Comparison of ENCODE assay signal across 8 cellular contexts in the genomic region with DNA sequence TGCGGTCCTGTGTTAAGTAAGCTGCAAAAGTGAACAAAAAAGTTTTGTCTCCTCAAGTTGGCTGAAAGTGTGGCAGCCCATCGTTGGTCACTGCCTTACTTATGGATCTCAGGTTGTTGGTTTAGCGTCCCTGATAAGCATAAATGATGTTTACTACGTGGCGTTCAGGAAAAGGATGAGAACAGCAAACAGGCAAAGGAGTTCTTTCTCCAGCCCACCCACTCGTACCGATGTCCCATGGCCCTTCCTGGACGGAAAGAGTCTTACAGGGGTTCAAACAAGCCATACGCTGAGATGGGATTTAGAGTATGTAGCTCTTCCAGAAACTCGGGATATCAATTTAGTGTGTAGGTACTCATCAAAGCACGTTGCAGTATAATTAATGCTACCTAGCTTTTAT. TPM values are rescaled to one million over a fixed set of nuclear protein-coding genes. Genes with fewer than 3 reads are reported as not detected.
DNase-seq lines count a peak whose midpoint lies in the region; ATAC-seq and TF ChIP-seq lines count a peak whose summit lies in the region.

No MANE protein-coding gene starts in this region.

- no peaks in the 10 kb centered on the region for H4K20me1 ChIP-seq in H9 (ENCODE audit: control insufficient read depth, insufficient read depth, insufficient read length)
- no peaks in the 10 kb centered on the region for H4K20me1 ChIP-seq in fibroblast of lung (ENCODE audit: control insufficient read depth, extremely low read depth, insufficient read depth, low read length)
- H4K20me1 ChIP-seq in smooth muscle cell (ENCODE audit: low read depth): no peaks in the 10 kb centered on the region

- H3K27me3 Mint-ChIP-seq in H9 (ENCODE audit: low read depth): no peaks in the 10 kb centered on the region; the same call in none of the 2 replicates

- no peaks in the 10 kb centered on the region for H3F3A ChIP-seq in smooth muscle cell (ENCODE audit: low read depth)

- H3K36me3 ChIP-seq in RWPE2 (ENCODE audit: low read depth) (0 out of 2 replicates have a peak, but pooled peaks cover 11% of the 10 kb centered on the region), fibroblast of lung (ENCODE audit: control insufficient read depth, insufficient read depth, low read length) (no peaks in the 10 kb centered on the region), smooth muscle cell (ENCODE audit: low read depth) (no peaks in the 10 kb centered on the region)

- no peak overlapping the region for H2BK5ac ChIP-seq in H9 (ENCODE audit: insufficient read length, low read length)

- H3K56ac ChIP-seq in H9 (ENCODE audit: insufficient read length, low read depth, low read length): no peak overlapping the region

- H3K14ac ChIP-seq in H9 (ENCODE audit: insufficient read depth, low read length): no peak overlapping the region

- H4K5ac ChIP-seq in H9 (ENCODE audit: insufficient read length, low read depth, low read length): no peak overlapping the region

- H3K4me3 ChIP-seq in RWPE2 (ENCODE audit: severe bottlenecking) (peak overlapping the region; percentile 76), fibroblast of lung (replicated peaks in 1 of 4; ENCODE audit: control extremely low read depth in 1 of 4, insufficient read depth in 1 of 4, low read depth in 3 of 4, low read length in 4 of 4) (peak overlapping the region in 2 of 4 experiments; percentile 41 to 83), smooth muscle cell (peak overlapping the region; percentile 87)

- H3K9ac ChIP-seq in H9 (ENCODE audit: extremely low read depth, insufficient read length, low read length): no peak overlapping the region
- no peak overlapping the region for H3K9ac ChIP-seq in fibroblast of lung (ENCODE audit: insufficient read depth, low read length)
- no peak overlapping the region for H3K9ac ChIP-seq in smooth muscle cell (ENCODE audit: low read depth)

- H2BK120ac ChIP-seq in H9 (ENCODE audit: low read depth, low read length, poor library complexity, severe bottlenecking): no peak overlapping the region

- no peak overlapping the region for H2BK12ac ChIP-seq in H9 (ENCODE audit: insufficient read length, low read depth, low read length)

- H2AFZ ChIP-seq in H9 (ENCODE audit: low read length) (peak overlapping the region; percentile 53), fibroblast of lung (ENCODE audit: low read length) (peak overlapping the region; percentile 93), smooth muscle cell (ENCODE audit: low read depth) (peak overlapping the region; percentile 100)

- H3K4me1 Mint-ChIP-seq in H9: peaks cover 22 to 25% of the 10 kb centered on the region in 2 experiments

- no peak for DNase-seq in H9
- no peak for DNase-seq in RWPE2 (ENCODE audit: low spot score)
- no peak for DNase-seq in fibroblast of lung (ENCODE audit: low read depth in 2 of 2)
- DNase-seq in smooth muscle cell (lab: John Stamatoyannopoulos, UW; ENCODE audit: unreplicated experiment): no peak
- DNase-seq in NCI-H2196 (lab: John Stamatoyannopoulos, UW; ENCODE audit: unreplicated experiment): no peak
- DNase-seq in UCSD-AML1 (lab: John Stamatoyannopoulos, UW; ENCODE audit: unreplicated experiment): no peak

- H3K4ac ChIP-seq in H9 (ENCODE audit: low read depth, low read length): no peak overlapping the region

- H2BK20ac ChIP-seq in H9 (ENCODE audit: low read depth, low read length, poor library complexity, severe bottlenecking): no peak overlapping the region

- H3K9me3 Mint-ChIP-seq in H9: peaks cover 5 to 11% of the 10 kb centered on the region in 2 experiments; a peak in 4 of 5 replicates

- H3K27ac Mint-ChIP-seq in H9: peak overlapping the region in 1 of 3 experiments; percentile 78; a peak in 1 of 7 replicates

- no peak overlapping the region for H3T11ph ChIP-seq in H9 (ENCODE audit: low read length)

- H3K4me3 Mint-ChIP-seq in H9: peak overlapping the region; percentile 82 to 94

- no peaks in the 10 kb centered on the region for H3K79me1 ChIP-seq in H9 (ENCODE audit: insufficient read depth, low read depth, low read length, poor library complexity, severe bottlenecking)

- H3K27me3 ChIP-seq in H9 (ENCODE audit: insufficient read depth, low read length) (no peaks in the 10 kb centered on the region), RWPE2 (ENCODE audit: insufficient read depth, poor library complexity, severe bottlenecking) (no peaks in the 10 kb centered on the region), fibroblast of lung (ENCODE audit: control insufficient read depth, insufficient read depth, low read length) (no peaks in the 10 kb centered on the region), smooth muscle cell (ENCODE audit: low read depth) (no peaks in the 10 kb centered on the region)

- ATAC-seq in RWPE2 (ENCODE audit: low read depth): no peak; the same call in 2 of the 3 replicates
- ATAC-seq in GM21447 (IDR thresholded peaks at IDR 0.05; ENCODE audit: unreplicated experiment): no peak
- ATAC-seq in GM18873 (IDR thresholded peaks at IDR 0.05; ENCODE audit: low FRiP score, unreplicated experiment): no peak

- H3K4me2 ChIP-seq in H9 (ENCODE audit: insufficient read depth, insufficient read length, low read length): peak overlapping the region; percentile 35
- peak overlapping the region; percentile 62 for H3K4me2 ChIP-seq in fibroblast of lung (ENCODE audit: extremely low read depth, insufficient read depth, low read length)
- peak overlapping the region; percentile 98 for H3K4me2 ChIP-seq in smooth muscle cell

- H3K9me3 ChIP-seq in H9 (ENCODE audit: control insufficient read depth, low read depth, low read length) (no peaks in the 10 kb centered on the region), RWPE2 (ENCODE audit: severe bottlenecking) (no peaks in the 10 kb centered on the region), fibroblast of lung (ENCODE audit: control insufficient read depth, insufficient read depth, low read depth, low read length) (no peaks in the 10 kb centered on the region), smooth muscle cell (replicated peaks; ENCODE audit: low read depth) (no peaks in the 10 kb centered on the region)

- H4K91ac ChIP-seq in H9 (ENCODE audit: insufficient read length, low read depth, low read length): no peak overlapping the region

- TF ChIP-seq CTCF in H9 (conservative IDR thresholded peaks at IDR 0.05): no peak
- TF ChIP-seq CTCF in RWPE2 (IDR thresholded peaks at IDR 0.05; ENCODE audit: poor library complexity, severe bottlenecking): no peak
- TF ChIP-seq CTCF in fibroblast of lung (conservative IDR thresholded peaks at IDR 0.05 in 1 of 2, IDR thresholded peaks at IDR 0.05 in 1 of 2; ENCODE audit: low read depth in 1 of 2, low read length in 2 of 2): no peak
- no peak for TF ChIP-seq CTCF in smooth muscle cell (IDR thresholded peaks at IDR 0.05; ENCODE audit: borderline replicate concordance, insufficient read depth, poor library complexity, severe bottlenecking)

- H3K36me3 Mint-ChIP-seq in H9 (ENCODE audit: insufficient read depth in 1 of 3, low read depth in 3 of 3): peaks cover 9 to 25% (median 10%) of the 10 kb centered on the region in 3 experiments; a peak in 6 of 7 replicates

- H2BK15ac ChIP-seq in H9 (ENCODE audit: low read depth, low read length): no peak overlapping the region

- H3K4me1 ChIP-seq in H9 (ENCODE audit: insufficient read depth, low read length) (peaks cover 8% of the 10 kb centered on the region), RWPE2 (ENCODE audit: insufficient read depth, poor library complexity, severe bottlenecking) (peaks cover 10% of the 10 kb centered on the region), fibroblast of lung (ENCODE audit: control insufficient read depth, extremely low read depth, insufficient read depth, low read length) (peaks cover 4% of the 10 kb centered on the region), smooth muscle cell (ENCODE audit: low read depth) (peaks cover 4% of the 10 kb centered on the region)

- H3K18ac ChIP-seq in H9 (ENCODE audit: insufficient read length, low read depth, low read length): no peak overlapping the region

- no peak overlapping the region for H3K23ac ChIP-seq in H9 (ENCODE audit: insufficient read length, low read depth, low read length)

- H3K79me2 ChIP-seq in H9 (ENCODE audit: insufficient read depth, low read length) (peaks cover 14% of the 10 kb centered on the region; the same call in 1 of the 2 replicates), fibroblast of lung (ENCODE audit: control insufficient read depth, insufficient read depth, low read length) (peaks cover 33% of the 10 kb centered on the region), smooth muscle cell (ENCODE audit: low read depth) (peaks cover 28% of the 10 kb centered on the region)

- no peaks in the 10 kb centered on the region for H3K23me2 ChIP-seq in H9 (ENCODE audit: insufficient read length, low read depth, low read length, poor library complexity, severe bottlenecking)

- H4K8ac ChIP-seq in H9 (replicated peaks; ENCODE audit: insufficient read length, low read depth, low read length): no peak overlapping the region

- H3K27ac ChIP-seq in H9 (ENCODE audit: insufficient read length, low read depth, low read length) (no peak overlapping the region), RWPE2 (ENCODE audit: poor library complexity, severe bottlenecking) (peak overlapping the region; percentile 27), fibroblast of lung (ENCODE audit: insufficient read depth, low read length) (peak overlapping the region; percentile 81), smooth muscle cell (ENCODE audit: low read depth) (no peak overlapping the region)

- no CpG with 5 or more reads among the region's 11 CpGs for WGBS in H9 (ENCODE audit: extremely low coverage, insufficient read length, low lambda C conversion rate)
- 73% methylated on average over 11 of the region's 11 CpGs for WGBS in smooth muscle cell (ENCODE audit: low lambda C conversion rate)

- no peak overlapping the region for H2AK5ac ChIP-seq in H9 (ENCODE audit: insufficient read length, low read length)

RNA-seq across cellular contexts. Expression of gene AUH, which starts 0.5 kb away (rescaled TPM):
- 20.2 and 21.7 TPM in 2 replicates for total RNA-seq in H9 (2021)
- 44.7 and 55.5 TPM in 2 replicates for total RNA-seq in fibroblast of lung
- polyA plus RNA-seq in fibroblast of lung: 10.3 and 11.3 TPM in 2 replicates
- polyA plus RNA-seq in fibroblast of lung (2012): 10.1 and 11.7 TPM in 2 replicates
- 0.22 and 0.31 TPM in 2 replicates for polyA minus RNA-seq in fibroblast of lung (ENCODE audit: low replicate concordance)
- total RNA-seq in smooth muscle cell: 8.7 and 17.9 TPM in 2 replicates
- polyA plus RNA-seq in smooth muscle cell: 7.6 and 8.7 TPM in 2 replicates

Comparison
In these comparisons a context has a peak if more than half of its experiments do, and no peak if none do; other contexts are left out.
1. H3K27ac ChIP-seq: peak in RWPE2 (single experiment) and fibroblast of lung (single experiment); none in H9 (single experiment) and smooth muscle cell (single experiment).
2. H3K4me2 ChIP-seq: peak in every context shown above with its lines; median percentile 98 in smooth muscle cell; 62 in fibroblast of lung; 35 in H9.
3. Peak in every context shown above with its lines, with median percentiles within 50 percentile points of each other: H2AFZ ChIP-seq.